ENCODE assay signal across 18 cellular contexts in the genomic region with DNA sequence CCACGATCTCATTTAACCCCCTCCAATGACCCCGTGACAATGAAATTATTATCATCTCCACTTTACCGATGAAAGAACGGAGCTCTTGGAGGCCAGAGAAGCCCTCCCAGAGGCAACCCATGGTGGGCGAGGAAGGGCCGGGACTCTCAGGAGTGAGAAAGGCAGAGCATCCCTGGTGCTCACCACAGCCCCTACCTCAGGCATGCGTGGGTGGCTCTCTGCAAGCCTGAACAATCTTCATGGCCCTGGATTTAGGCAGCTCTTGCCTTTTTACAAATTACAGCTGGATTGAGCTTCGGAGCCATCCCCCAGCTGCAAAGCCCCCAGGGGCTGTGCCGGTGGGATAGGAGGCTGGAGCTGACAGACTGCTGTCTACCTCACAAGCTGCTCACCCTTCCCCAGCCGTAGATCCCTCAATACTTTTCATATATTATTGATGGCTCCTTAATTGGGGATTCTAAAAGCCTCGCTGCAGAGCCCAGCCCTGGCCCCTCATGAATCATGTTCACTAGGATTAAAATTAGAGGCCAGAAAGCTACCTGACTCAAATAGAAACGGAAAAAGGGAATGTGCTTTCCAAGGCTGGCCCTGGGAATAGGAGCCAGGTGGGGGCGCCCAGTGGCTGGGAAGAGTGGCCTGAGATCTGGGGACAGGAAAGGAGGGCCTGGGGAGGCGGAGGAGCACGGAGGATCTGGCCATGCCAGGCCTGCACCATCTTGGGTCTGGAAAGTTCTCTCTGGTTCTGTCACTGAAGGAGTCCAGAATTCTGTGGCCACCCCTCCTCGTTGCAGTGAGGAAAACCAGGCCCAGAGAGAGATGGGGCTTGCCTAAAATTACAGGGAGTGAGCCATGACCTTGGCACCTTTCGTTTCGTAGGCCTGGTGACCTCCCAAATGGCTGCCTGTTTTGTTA. TPM values are rescaled to one million over a fixed set of nuclear protein-coding genes. Genes with fewer than 3 reads are reported as not detected.
DNase-seq lines count a peak whose midpoint lies in the region; ATAC-seq and TF ChIP-seq lines count a peak whose summit lies in the region.
"Had no signal": no experiment of that assay in that cellular context is flagged by ENCODE, and none has a peak within 500 bp of the region (broad histone marks: within the 10 kb centered on the region; RNA-seq: fewer than 3 reads in every experiment).

No MANE protein-coding gene starts in this region.

- no peaks in the 10 kb centered on the region for H3K9me2 ChIP-seq in HCT116 (ENCODE audit: insufficient read depth)

- H3K79me2 ChIP-seq in HCT116 (ENCODE audit: insufficient read depth, low read length), result no peaks in the 10 kb centered on the region

- peak; percentile 27 for TF ChIP-seq CTCF in BE2C (IDR thresholded peaks at IDR 0.05; ENCODE audit: low read depth, low read length)
- peak in 2 of 3 experiments; percentile 17 to 31; a peak in 2 of 6 replicates for TF ChIP-seq CTCF in HCT116 (IDR thresholded peaks at IDR 0.05 in 2 of 3, conservative IDR thresholded peaks at IDR 0.05 in 1 of 3; ENCODE audit: borderline replicate concordance in 1 of 3, insufficient read depth in 1 of 3, low read depth in 2 of 3, low read length in 2 of 3)
- TF ChIP-seq CTCF in brain (conservative IDR thresholded peaks at IDR 0.05), result peak in 1 of 2 experiments; percentile 1
- TF ChIP-seq CTCF in A673 (conservative IDR thresholded peaks at IDR 0.05; ENCODE audit: low read depth, low read length), result no peak

- CTCF ChIA-PET in HCT116 (lab: Charles Lee) (interaction anchor here (1.3 to 1.7 kb wide), 2 partner anchors 28 to 195 kb away, joined by 4 to 6 read pairs; no protein-coding TSS in a partner anchor), A673 (lab: Charles Lee) (interaction anchor here (0.5 to 0.6 kb wide), 2 partner anchors 28 to 787 kb away, joined by 3 to 8 read pairs; no protein-coding TSS in a partner anchor)

- H3K27ac Mint-ChIP-seq in brain, result peak overlapping the region in 4 of 5 experiments; percentile 3 to 86 (median 40)
- H3K27ac Mint-ChIP-seq: CD4-positive, alpha-beta T cell; effector memory CD8-positive, alpha-beta T cell had no signal

- H3K27me3 ChIP-seq in BE2C (no peaks in the 10 kb centered on the region; the same call in 1 of the 2 replicates), HCT116 (ENCODE audit: insufficient read depth, low read length) (peaks cover 5% of the 10 kb centered on the region; the same call in 1 of the 2 replicates), A673 (replicated peaks; ENCODE audit: insufficient read depth, low read depth, low read length, poor library complexity) (no peaks in the 10 kb centered on the region)
- H3K27me3 ChIP-seq: adrenal gland had no signal

- H3K36me3 ChIP-seq in BE2C (no peaks in the 10 kb centered on the region), HCT116 (ENCODE audit: control insufficient read depth in 1 of 2, insufficient read depth in 2 of 2, low read length in 2 of 2) (no peaks in the 10 kb centered on the region), A673 (ENCODE audit: insufficient read depth, low read length, poor library complexity, severe bottlenecking) (no peaks in the 10 kb centered on the region)
- H3K36me3 ChIP-seq: adrenal gland, SJCRH30 had no signal

- H4K20me1 ChIP-seq in HCT116 (ENCODE audit: insufficient read depth), result no peaks in the 10 kb centered on the region

- H3K4me1 ChIP-seq in BE2C (peaks cover 5% of the 10 kb centered on the region), HCT116 (ENCODE audit: control insufficient read depth in 1 of 2, insufficient read depth in 2 of 2, low read length in 2 of 2) (no peaks in the 10 kb centered on the region), A673 (ENCODE audit: insufficient read depth, low read length, poor library complexity, severe bottlenecking) (no peaks in the 10 kb centered on the region)
- H3K4me1 ChIP-seq: adrenal gland, SJCRH30 had no signal

- H3K4me3 Mint-ChIP-seq in brain, result no peak overlapping the region
- H3K4me3 Mint-ChIP-seq: CD4-positive, alpha-beta T cell; effector memory CD8-positive, alpha-beta T cell had no signal

- no peak overlapping the region for H3K4me2 ChIP-seq in HCT116 (ENCODE audit: low read length)

- H3K36me3 Mint-ChIP-seq in brain, result peaks cover 2% of the 10 kb centered on the region

- H3K9ac ChIP-seq in HCT116 (ENCODE audit: low read length), result no peak overlapping the region

- H3K9me3 ChIP-seq in BE2C, result no peaks in the 10 kb centered on the region
- H3K9me3 ChIP-seq in HCT116 (ENCODE audit: control insufficient read depth in 1 of 2, insufficient read depth in 1 of 2, low read depth in 1 of 2, low read length in 2 of 2), result no peaks in the 10 kb centered on the region
- H3K9me3 ChIP-seq in A673 (ENCODE audit: low read depth, low read length, poor library complexity, severe bottlenecking), result no peaks in the 10 kb centered on the region
- H3K9me3 ChIP-seq: adrenal gland, SJCRH30 had no signal

- BruUV-seq in HCT116 (replicated peaks; lab: Mats Ljungman, UMichigan) (no TSS peak), A673 (replicated peaks; lab: Mats Ljungman, UMichigan) (no TSS peak)

- peaks cover 3% of the 10 kb centered on the region for H3K27me3 Mint-ChIP-seq in brain

- H3K27ac ChIP-seq in HCT116 (ENCODE audit: low read depth, low read length) (no peak overlapping the region), A673 (ENCODE audit: low read depth, low read length, poor library complexity, severe bottlenecking) (no peak overlapping the region)
- H3K27ac ChIP-seq: adrenal gland, SJCRH30 had no signal

- H3K4me3 ChIP-seq in BE2C (ENCODE audit: low read depth, low read length) (no peak overlapping the region), HCT116 (replicated peaks in 1 of 2; ENCODE audit: low read depth in 1 of 2, low read length in 2 of 2) (no peak overlapping the region), A673 (ENCODE audit: low read depth, low read length, poor library complexity, severe bottlenecking) (no peak overlapping the region)
- H3K4me3 ChIP-seq: adrenal gland, SJCRH30 had no signal

- DNase-seq in BE2C, result peak; percentile 29
- DNase-seq in HCT116 (ENCODE audit: low read depth, low spot score), result no peak
- DNase-seq in iPS-NIHi7 (ENCODE audit: extremely low spot score), result peak; percentile 72
- DNase-seq in activated CD4-positive, alpha-beta T cell treated with anti-CD3 and anti-CD28 coated beads for 48 hours, result no peak
- no peak for DNase-seq in NCI-H1048 (lab: John Stamatoyannopoulos, UW)
- no peak for DNase-seq in A673 (ENCODE audit: low spot score)
- DNase-seq in posterior cingulate gyrus, result no peak
- DNase-seq: activated CD4-positive, CD25-positive, alpha-beta regulatory T cell treated with anti-CD3 and anti-CD28 coated beads, Interleukin-2, amount 50 U/mL, for 72 hours; adrenal gland; CD4-positive, alpha-beta T cell; effector memory CD8-positive, alpha-beta T cell; hypothalamus; left cardiac atrium; NCI-H526; OCI-M1; SJCRH30; stimulated activated CD4-positive, alpha-beta T cell treated with anti-CD3 and anti-CD28 coated beads, Interleukin-2, amount 100 ng/mL, for 48 hours had no signal

- no peak overlapping the region for H2AFZ ChIP-seq in HCT116 (ENCODE audit: low read depth, low read length, poor library complexity, severe bottlenecking)

- no peak for TF ChIP-seq POLR2A in HCT116 (IDR thresholded peaks at IDR 0.05; ENCODE audit: borderline replicate concordance, extremely low read depth, insufficient read depth, insufficient read length)

- peak; percentile 50 for TF ChIP-seq RAD21 in HCT116 (IDR thresholded peaks at IDR 0.05; ENCODE audit: low read depth)

- H3K9me3 Mint-ChIP-seq in brain, result peaks cover 0 to 3% (median 0%) of the 10 kb centered on the region in 5 experiments
- H3K9me3 Mint-ChIP-seq: CD4-positive, alpha-beta T cell; effector memory CD8-positive, alpha-beta T cell had no signal

- H3K4me1 Mint-ChIP-seq in brain, result peaks cover 51% of the 10 kb centered on the region

- peak; percentile 66 for ATAC-seq in HCT116
- ATAC-seq: effector memory CD8-positive, alpha-beta T cell had no signal

- POLR2A ChIA-PET in HCT116 (lab: Charles Lee) (no interaction called here), A673 (lab: Charles Lee; ENCODE audit: low non-redundant PET) (no interaction called here)

- RAD21 ChIA-PET in HCT116 (lab: Charles Lee; ENCODE audit: low non-redundant PET in 1 of 2, low total read pairs in 2 of 2, uncharacterized antibody in 2 of 2, unreplicated experiment in 2 of 2), result interaction anchor here in 1 of 2 experiments (1.0 kb wide), 1 partner anchor 41 kb away, joined by 3 read pairs; no protein-coding TSS in a partner anchor

- intact Hi-C loops in HCT116 (cut with micrococcal nuclease), result no loop called here
- intact Hi-C loops in A673 (cut with micrococcal nuclease; ENCODE audit: unreplicated experiment), result no loop called here
- intact Hi-C loops in posterior cingulate gyrus (cut with DNase I), result no loop called here

TF ChIP-seq in HCT116, 20 proteins besides CTCF, POLR2A, EP300 and RAD21:
- TF ChIP-seq SP1 (IDR thresholded peaks at IDR 0.05; ENCODE audit: low read depth), result no peak
- TF ChIP-seq, protein P1, sequence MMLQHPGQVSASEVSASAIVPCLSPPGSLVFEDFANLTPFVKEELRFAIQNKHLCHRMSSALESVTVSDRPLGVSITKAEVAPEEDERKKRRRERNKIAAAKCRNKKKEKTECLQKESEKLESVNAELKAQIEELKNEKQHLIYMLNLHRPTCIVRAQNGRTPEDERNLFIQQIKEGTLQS (IDR thresholded peaks at IDR 0.05), result no peak

RNA-seq across cellular contexts. Expression of a gene that starts 29.1 kb away (rescaled TPM):
- polyA plus RNA-seq in BE2C (2012; ENCODE audit: insufficient read depth, insufficient read length, low read depth), result not detected
- total RNA-seq in HCT116 (2021; ENCODE audit: unreplicated experiment), result not detected
- 0.33 and 0.45 TPM in 2 replicates for polyA plus RNA-seq in HCT116 (2012)
- polyA plus RNA-seq in brain (ENCODE audit: insufficient read depth, low read depth, low replicate concordance), result 22.9 TPM
- total RNA-seq in A673 (2021), result 0.13 and 0.48 TPM in 2 replicates

Comparison
In these comparisons a context has a peak if more than half of its experiments do, and no peak if none do; other contexts are left out.
1. DNase-seq: peak in BE2C (single experiment) and iPS-NIHi7 (single experiment); none in HCT116 (single experiment), activated CD4-positive, alpha-beta T cell treated with anti-CD3 and anti-CD28 coated beads for 48 hours (single experiment), NCI-H1048 (single experiment), A673 (single experiment) and posterior cingulate gyrus (0 of 10).